25 cellular contexts compared by ENCODE assay signal in the genomic region with DNA sequence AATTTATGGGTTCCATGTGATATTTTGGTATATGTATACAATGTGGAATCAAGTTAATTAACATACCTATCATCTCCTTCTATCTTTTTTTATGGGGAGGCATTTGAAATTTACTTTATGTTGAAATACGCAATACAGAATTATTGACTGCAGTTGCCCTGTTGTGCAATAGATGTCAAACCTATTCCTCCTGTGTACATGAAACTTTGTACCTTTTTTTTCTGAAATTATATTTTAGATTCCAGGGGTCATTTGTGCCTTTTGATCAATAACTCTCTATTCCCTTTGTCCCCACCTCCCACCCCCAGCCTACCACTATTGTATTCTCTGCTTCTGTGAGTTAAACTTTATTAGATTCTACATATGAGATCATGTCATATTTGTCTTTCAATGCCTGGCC.
"Had no signal": no experiment of that assay in that cellular context is flagged by ENCODE, and none has a peak within 500 bp of the region (broad histone marks: within the 10 kb centered on the region; RNA-seq: fewer than 3 reads in every experiment).

No MANE protein-coding gene starts in this region.

- H3K4me1 ChIP-seq: esophagus squamous epithelium, gastrocnemius medialis, heart left ventricle, left ventricle myocardium inferior, lower lobe of right lung had no signal

- H3K4me2 ChIP-seq: hepatocyte had no signal

- H3K27me3 ChIP-seq: esophagus squamous epithelium, gastrocnemius medialis, heart left ventricle, hepatocyte had no signal

- ATAC-seq: effector memory CD8-positive, alpha-beta T cell; esophagus mucosa; gastrocnemius medialis; heart left ventricle; left cardiac atrium; lower lobe of right lung; mucosa of descending colon had no signal

- H2AFZ ChIP-seq: hepatocyte had no signal

- DNase-seq: dermis blood vessel endothelial cell; effector CD8-positive, alpha-beta T cell; effector memory CD8-positive, alpha-beta T cell; endodermal cell; erythroblast; esophagus squamous epithelium; foreskin fibroblast; foreskin melanocyte; gastrocnemius medialis; heart left ventricle; hypothalamus; immature natural killer cell; islet precursor cell; kidney; kidney glomerular epithelial cell; left cardiac atrium; left ventricle myocardium inferior; lower lobe of right lung; mesenchymal stem cell; mucosa of descending colon; naive B cell had no signal

- H3K9me3 ChIP-seq: esophagus squamous epithelium, gastrocnemius medialis, mucosa of descending colon had no signal

- H3K36me3 ChIP-seq: esophagus squamous epithelium, gastrocnemius medialis, heart left ventricle, left ventricle myocardium inferior, lower lobe of right lung had no signal

- H3K27ac ChIP-seq: coronary artery, epithelial cell of prostate, esophagus squamous epithelium, gastrocnemius medialis, heart left ventricle, hepatocyte, left ventricle myocardium inferior, lower lobe of right lung had no signal

- H3K79me2 ChIP-seq: hepatocyte had no signal

- H3K4me3 ChIP-seq: coronary artery, esophagus squamous epithelium, gastrocnemius medialis, heart left ventricle, hepatocyte, left ventricle myocardium inferior, lower lobe of right lung, mucosa of descending colon had no signal
